Comparison of ENCODE assay signal across 19 cellular contexts in the genomic region with DNA sequence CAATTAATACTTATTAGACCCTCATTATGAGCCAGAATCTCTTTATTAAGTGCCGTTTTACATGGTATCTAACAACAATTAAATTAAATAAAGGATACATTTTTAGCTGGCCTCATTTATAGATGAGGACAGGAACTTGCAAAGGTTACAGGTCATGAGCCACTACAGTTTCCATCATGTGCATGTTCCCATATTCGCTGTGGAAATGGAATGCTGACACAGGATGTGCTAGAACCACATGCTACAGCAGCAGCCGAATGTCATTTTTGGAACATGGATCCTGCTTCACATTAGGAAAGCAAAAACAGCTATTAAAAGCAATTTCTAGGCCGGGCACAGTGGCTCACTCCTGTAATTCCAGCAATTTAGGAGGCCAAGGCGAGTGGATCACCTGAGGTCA. TPM values are rescaled to one million over a fixed set of nuclear protein-coding genes. Genes with fewer than 3 reads are reported as not detected.
DNase-seq lines count a peak whose midpoint lies in the region; ATAC-seq and TF ChIP-seq lines count a peak whose summit lies in the region.
"Had no signal": no experiment of that assay in that cellular context is flagged by ENCODE, and none has a peak within 500 bp of the region (broad histone marks: within the 10 kb centered on the region; RNA-seq: fewer than 3 reads in every experiment).

No MANE protein-coding gene starts in this region.

- peaks cover 24% of the 10 kb centered on the region for H3K4me1 Mint-ChIP-seq in T-helper 17 cell

- no peaks in the 10 kb centered on the region for H3K27me3 Mint-ChIP-seq in T-helper 17 cell
- H3K27me3 Mint-ChIP-seq: B cell; CD4-positive, alpha-beta T cell had no signal

- peak overlapping the region; percentile 65 for H3K27ac ChIP-seq in A673 (ENCODE audit: low read depth, low read length, poor library complexity, severe bottlenecking)
- H3K27ac ChIP-seq: C4-2B had no signal

- POLR2A ChIA-PET in A673 (lab: Charles Lee; ENCODE audit: low non-redundant PET): no interaction called here

- CTCF ChIA-PET in A673 (lab: Charles Lee): no interaction called here

- H3K36me3 Mint-ChIP-seq in T-helper 17 cell (ENCODE audit: low read depth): peaks cover 10% of the 10 kb centered on the region

- no peak overlapping the region for H3K4me3 ChIP-seq in A673 (ENCODE audit: low read depth, low read length, poor library complexity, severe bottlenecking)
- H3K4me3 ChIP-seq: BLaER1 treated with 17β-estradiol and CSF1 and Interleukin-3, amounts not matched to agents 10 nM and 100 nM had no signal

- BruUV-seq in A673 (replicated peaks; lab: Mats Ljungman, UMichigan): no TSS peak

- no peak for TF ChIP-seq CTCF in A673 (conservative IDR thresholded peaks at IDR 0.05; ENCODE audit: low read depth, low read length)

- peaks cover 32% of the 10 kb centered on the region for H3K36me3 ChIP-seq in A673 (ENCODE audit: insufficient read depth, low read length, poor library complexity, severe bottlenecking)

- H3K4me1 ChIP-seq in A673 (ENCODE audit: insufficient read depth, low read length, poor library complexity, severe bottlenecking): peaks cover 37% of the 10 kb centered on the region
- H3K4me1 ChIP-seq: Caco-2 had no signal

- H3K27me3 ChIP-seq in A673 (replicated peaks; ENCODE audit: insufficient read depth, low read depth, low read length, poor library complexity): no peaks in the 10 kb centered on the region
- H3K27me3 ChIP-seq: BLaER1 treated with 17β-estradiol and CSF1 and Interleukin-3, amounts not matched to agents 10 nM and 100 nM had no signal

- H3K9me3 ChIP-seq in A673 (ENCODE audit: low read depth, low read length, poor library complexity, severe bottlenecking): no peaks in the 10 kb centered on the region
- no peaks in the 10 kb centered on the region for H3K9me3 ChIP-seq in T-helper 17 cell (ENCODE audit: control insufficient read depth, low read length, poor library complexity, severe bottlenecking)
- H3K9me3 ChIP-seq: BLaER1 treated with 17β-estradiol and CSF1 and Interleukin-3, amounts not matched to agents 10 nM and 100 nM; Caco-2 had no signal

- no peak overlapping the region for H3K4me3 Mint-ChIP-seq in T-helper 17 cell
- H3K4me3 Mint-ChIP-seq: B cell; CD4-positive, alpha-beta T cell; CD8-positive, alpha-beta T cell had no signal

- peak overlapping the region; percentile 77 for H3K27ac Mint-ChIP-seq in T-helper 17 cell
- H3K27ac Mint-ChIP-seq: B cell; CD8-positive, alpha-beta T cell had no signal

- ATAC-seq in T-helper 17 cell (no peak), sciatic nerve (peak; percentile 22), GM18520 (IDR thresholded peaks at IDR 0.05; ENCODE audit: unreplicated experiment) (no peak)
- ATAC-seq: CD8-positive, alpha-beta T cell had no signal

- DNase-seq in A673 (ENCODE audit: low spot score): peak; percentile 55
- DNase-seq in T-helper 17 cell: no peak
- peak; percentile 11 to 93 for DNase-seq in dermis microvascular lymphatic vessel endothelial cell (ENCODE audit: low read depth in 2 of 2)
- no peak for DNase-seq in sciatic nerve (ENCODE audit: low spot score)
- DNase-seq in NCI-H748 (lab: John Stamatoyannopoulos, UW; ENCODE audit: unreplicated experiment): no peak
- no peak for DNase-seq in GM19240 (ENCODE audit: insufficient read length, low spot score)
- no peak for DNase-seq in NCI-H2107 (lab: John Stamatoyannopoulos, UW)
- DNase-seq: 8988T; AML-193; Caco-2; Calu3; CD4-positive, alpha-beta T cell; CD8-positive, alpha-beta T cell; DMS79 treated with DMSO at 0.1 percent for 48 hours; GF-D8 had no signal

- intact Hi-C loops in A673 (cut with micrococcal nuclease; ENCODE audit: unreplicated experiment) (loop anchor here (10.0 kb wide), 1 partner anchor 268 kb away; no protein-coding TSS in a partner anchor), sciatic nerve (cut with DNase I) (loop anchor here (10.0 kb wide), 1 partner anchor 902 kb away; no protein-coding TSS in a partner anchor)

RNA-seq across cellular contexts. Expression of gene SLC18B1, which starts 5.9 kb away (rescaled TPM):
- total RNA-seq in A673 (2021) (24.4 and 25.2 TPM in 2 replicates), T-helper 17 cell (1 to 10 TPM; 8.6 to 9.1 TPM), dermis microvascular lymphatic vessel endothelial cell (8.3 and 12.4 TPM in 2 replicates), sciatic nerve (6.8 TPM)

RNA-seq across cellular contexts. Expression of gene RPS12, which starts 21.9 kb away (rescaled TPM):
- total RNA-seq in A673 (2021) (913 and 995 TPM in 2 replicates), T-helper 17 cell (1,000 to 10,000 TPM; 2,264 to 2,344 TPM), dermis microvascular lymphatic vessel endothelial cell (1,444 and 1,816 TPM in 2 replicates), sciatic nerve (716 TPM)

RNA-seq across cellular contexts. Expression of gene VNN2, which starts 34.8 kb away (rescaled TPM):
- not detected in 2 replicates for total RNA-seq in A673 (2021)
- total RNA-seq in T-helper 17 cell: 1 to 10 TPM; 2.1 to 5.2 TPM
- total RNA-seq in dermis microvascular lymphatic vessel endothelial cell: not detected in 2 replicates
- total RNA-seq in sciatic nerve: 9.2 TPM
- total RNA-seq: Caco-2 had no signal

Comparison
In these comparisons a context has a peak if more than half of its experiments do, and no peak if none do; other contexts are left out.
1. DNase-seq: peak in A673 (single experiment) and dermis microvascular lymphatic vessel endothelial cell (2 of 2); none in T-helper 17 cell (0 of 3), sciatic nerve (single experiment), NCI-H748 (single experiment), GM19240 (single experiment) and NCI-H2107 (single experiment).